9 cellular contexts compared by ENCODE assay signal in genomic region chr11:131910491-131911387, GRCh38.
DNase-seq lines count a peak whose midpoint lies in the region; ATAC-seq, FAIRE-seq and TF ChIP-seq lines count a peak whose summit lies in the region.
"Had no signal": no experiment of that assay in that cellular context is flagged by ENCODE, and none has a peak within 500 bp of the region (broad histone marks: within the 10 kb centered on the region; RNA-seq: fewer than 3 reads in every experiment).

No MANE protein-coding gene starts in this region.

- H3K9ac ChIP-seq in kidney (ENCODE audit: low read length in 2 of 2), result no peak overlapping the region

- no peak for ATAC-seq in activated CD8-positive, alpha-beta memory T cell treated with anti-CD3 and anti-CD28 coated beads, Interleukin-2, amount 10 ng/mL, durations not matched to agents 7 days and 5 days

- H3K9me3 Mint-ChIP-seq in activated CD8-positive, alpha-beta memory T cell treated with anti-CD3 and anti-CD28 coated beads, Interleukin-2, amount 10 ng/mL, durations not matched to agents 7 days and 5 days (ENCODE audit: low read depth), result no peaks in the 10 kb centered on the region

- DNase-seq in activated CD8-positive, alpha-beta memory T cell treated with anti-CD3 and anti-CD28 coated beads, Interleukin-2, amount 10 ng/mL, durations not matched to agents 7 days and 5 days, result no peak
- no peak for DNase-seq in activated CD8-positive, alpha-beta memory T cell treated with anti-CD3 and anti-CD28 coated beads, Interleukin-2, amount 50 U/mL, for 4 hours
- no peak for DNase-seq in bronchial epithelial cell (ENCODE audit: low read depth)
- DNase-seq in kidney, result peak; percentile 78
- DNase-seq in vagina (ENCODE audit: extremely low spot score in 2 of 2), result no peak
- no peak for DNase-seq in lower leg skin (ENCODE audit: low spot score in 2 of 2)
- DNase-seq in BE2C, result no peak
- no peak for DNase-seq in stimulated activated CD4-positive, alpha-beta T cell treated with anti-CD3 and anti-CD28 coated beads, Interleukin-4, amount 100 ng/mL, for 4 hours

- H3K27me3 ChIP-seq in bronchial epithelial cell (ENCODE audit: control insufficient read depth, insufficient read depth, low read length), result no peaks in the 10 kb centered on the region
- H3K27me3 ChIP-seq in vagina, result no peaks in the 10 kb centered on the region
- peaks cover 6% of the 10 kb centered on the region for H3K27me3 ChIP-seq in BE2C

- no peak overlapping the region for H3K27ac ChIP-seq in kidney (ENCODE audit: low read depth in 2 of 2, low read length in 2 of 2)
- no peak overlapping the region for H3K27ac ChIP-seq in vagina
- H3K27ac ChIP-seq: adrenal gland had no signal

- FAIRE-seq in bronchial epithelial cell (lab: Jason Lieb, UNC), result no peak
- FAIRE-seq in kidney (lab: Jason Lieb, UNC), result no peak

- peak overlapping the region; percentile 54 for H3K27ac Mint-ChIP-seq in activated CD8-positive, alpha-beta memory T cell treated with anti-CD3 and anti-CD28 coated beads, Interleukin-2, amount 10 ng/mL, durations not matched to agents 7 days and 5 days

- H3K36me3 ChIP-seq in bronchial epithelial cell (ENCODE audit: control insufficient read depth, insufficient read depth, low read length), result no peaks in the 10 kb centered on the region
- no peaks in the 10 kb centered on the region for H3K36me3 ChIP-seq in kidney (ENCODE audit: control insufficient read depth in 1 of 2, insufficient read depth in 2 of 2, low read length in 2 of 2)
- no peaks in the 10 kb centered on the region for H3K36me3 ChIP-seq in vagina
- H3K36me3 ChIP-seq in BE2C, result no peaks in the 10 kb centered on the region
- H3K36me3 ChIP-seq: adrenal gland had no signal

- peaks cover 31% of the 10 kb centered on the region for H3K27me3 Mint-ChIP-seq in activated CD8-positive, alpha-beta memory T cell treated with anti-CD3 and anti-CD28 coated beads, Interleukin-2, amount 10 ng/mL, durations not matched to agents 7 days and 5 days

- H3K36me3 Mint-ChIP-seq in activated CD8-positive, alpha-beta memory T cell treated with anti-CD3 and anti-CD28 coated beads, Interleukin-2, amount 10 ng/mL, durations not matched to agents 7 days and 5 days, result no peaks in the 10 kb centered on the region

- no peak overlapping the region for H3K4me3 Mint-ChIP-seq in activated CD8-positive, alpha-beta memory T cell treated with anti-CD3 and anti-CD28 coated beads, Interleukin-2, amount 10 ng/mL, durations not matched to agents 7 days and 5 days

- 1 to 3% methylated on average over 54 to 61 of the region's 110 CpGs for WGBS in lower leg skin, 2 donors

- H3K9me3 ChIP-seq in kidney (ENCODE audit: control insufficient read depth in 1 of 2, low read length in 2 of 2) (no peaks in the 10 kb centered on the region), vagina (no peaks in the 10 kb centered on the region), BE2C (no peaks in the 10 kb centered on the region)
- H3K9me3 ChIP-seq: adrenal gland had no signal

- TF ChIP-seq POLR2A in vagina (IDR thresholded peaks at IDR 0.05) (no peak), lower leg skin (IDR thresholded peaks at IDR 0.05) (no peak)

- TF ChIP-seq CTCF in bronchial epithelial cell (IDR thresholded peaks at IDR 0.05; ENCODE audit: insufficient read depth, low read length, severe bottlenecking) (no peak), kidney (IDR thresholded peaks at IDR 0.05; ENCODE audit: borderline replicate concordance, extremely low read depth, insufficient read depth) (no peak), vagina (IDR thresholded peaks at IDR 0.05) (no peak), lower leg skin (IDR thresholded peaks at IDR 0.05) (no peak), BE2C (IDR thresholded peaks at IDR 0.05; ENCODE audit: low read depth, low read length) (no peak)

- intact Hi-C loops in kidney (cut with DNase I), result no loop called here
- intact Hi-C loops in vagina (cut with DNase I), result no loop called here
- intact Hi-C loops in lower leg skin (cut with DNase I; ENCODE audit: low total_unique reads), result no loop called here

- H3K4me1 Mint-ChIP-seq in activated CD8-positive, alpha-beta memory T cell treated with anti-CD3 and anti-CD28 coated beads, Interleukin-2, amount 10 ng/mL, durations not matched to agents 7 days and 5 days, result no peaks in the 10 kb centered on the region

- H3K4me1 ChIP-seq in kidney (ENCODE audit: control insufficient read depth in 1 of 2, insufficient read depth in 1 of 2, low read depth in 1 of 2, low read length in 2 of 2), result peaks cover 0 to 2% of the 10 kb centered on the region in 2 donors
- peaks cover 5% of the 10 kb centered on the region for H3K4me1 ChIP-seq in vagina
- no peaks in the 10 kb centered on the region for H3K4me1 ChIP-seq in BE2C

- CTCF ChIA-PET in activated CD8-positive, alpha-beta memory T cell treated with anti-CD3 and anti-CD28 coated beads, Interleukin-2, amount 10 ng/mL, durations not matched to agents 7 days and 5 days (lab: Charles Lee), result no interaction called here

- peak overlapping the region; percentile 46 for H3K4me3 ChIP-seq in bronchial epithelial cell (ENCODE audit: low read depth, low read length)
- H3K4me3 ChIP-seq in kidney (ENCODE audit: low read length in 2 of 2), result peak overlapping the region in 1 of 2 donors; percentile 19
- peak overlapping the region; percentile 26 to 35 for H3K4me3 ChIP-seq in vagina
- H3K4me3 ChIP-seq in lower leg skin (ENCODE audit: low read depth, poor library complexity, severe bottlenecking), result no peak overlapping the region
- H3K4me3 ChIP-seq in BE2C (ENCODE audit: low read depth, low read length), result no peak overlapping the region

Comparison
In these comparisons a context has a peak if more than half of its experiments do, and no peak if none do; other contexts are left out.
1. H3K4me3 ChIP-seq: peak in bronchial epithelial cell (single experiment) and vagina (2 of 2); none in lower leg skin (single experiment) and BE2C (single experiment).